Comparison of ENCODE assay signal across 17 cellular contexts in the genomic region with DNA sequence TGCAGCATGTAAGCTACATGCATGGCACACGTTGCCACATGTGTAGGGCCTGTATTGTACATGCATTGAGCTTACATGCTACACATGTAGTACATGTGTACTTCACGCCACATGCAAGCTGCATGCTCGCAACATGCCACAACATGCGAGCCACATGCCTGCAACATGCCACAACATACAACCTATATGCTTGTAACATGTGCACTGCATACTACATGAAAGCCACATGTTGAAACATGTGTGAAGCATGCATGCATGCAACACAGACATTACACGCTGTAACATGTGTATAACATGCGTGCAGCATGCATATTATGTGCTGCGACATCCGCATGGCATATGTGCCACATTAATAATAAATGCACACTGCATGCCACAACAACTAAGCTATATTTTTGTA. TPM values are rescaled to one million over a fixed set of nuclear protein-coding genes. Genes with fewer than 3 reads are reported as not detected.
DNase-seq lines count a peak whose midpoint lies in the region; ATAC-seq and TF ChIP-seq lines count a peak whose summit lies in the region.
"Had no signal": no experiment of that assay in that cellular context is flagged by ENCODE, and none has a peak within 500 bp of the region (broad histone marks: within the 10 kb centered on the region; RNA-seq: fewer than 3 reads in every experiment).

No MANE protein-coding gene starts in this region.

- H2AK5ac ChIP-seq in neuronal stem cell (ENCODE audit: low read depth, low read length) = no peak overlapping the region

- H3K4me1 Mint-ChIP-seq in WTC11 = peaks cover 34% of the 10 kb centered on the region
- H3K4me1 Mint-ChIP-seq in endodermal cell = peaks cover 36% of the 10 kb centered on the region
- H3K4me1 Mint-ChIP-seq: CD4-positive, alpha-beta memory T cell had no signal

- H3K9me3 Mint-ChIP-seq in WTC11 (peaks cover 23% of the 10 kb centered on the region), endodermal cell (peaks cover 7% of the 10 kb centered on the region)

- H3K27ac Mint-ChIP-seq in WTC11 = no peak overlapping the region
- H3K27ac Mint-ChIP-seq in endodermal cell = no peak overlapping the region
- H3K27ac Mint-ChIP-seq: CD4-positive, alpha-beta memory T cell; HFFc6 had no signal

- H3K36me3 ChIP-seq in endodermal cell (ENCODE audit: control insufficient read depth, insufficient read depth, low read length) = no peaks in the 10 kb centered on the region
- peaks cover 0 to 6% of the 10 kb centered on the region in 2 donors for H3K36me3 ChIP-seq in neuronal stem cell (replicated peaks in 1 of 2; ENCODE audit: control insufficient read depth in 2 of 2, insufficient read depth in 2 of 2, low read length in 2 of 2)
- H3K36me3 ChIP-seq: HAP-1 had no signal

- POLR2A ChIA-PET in WTC11 (lab: Charles Lee) = no interaction called here

- H3K9me3 ChIP-seq in endodermal cell (ENCODE audit: control insufficient read depth, low read length) (peaks cover 30% of the 10 kb centered on the region), neuronal stem cell (replicated peaks in 1 of 2; ENCODE audit: control insufficient read depth in 2 of 2, insufficient read depth in 1 of 2, low read depth in 1 of 2, low read length in 2 of 2) (peaks cover 11 to 30% of the 10 kb centered on the region in 2 donors)

- no peak overlapping the region for H3K9ac ChIP-seq in endodermal cell (ENCODE audit: extremely low read depth, low read length, poor library complexity, severe bottlenecking)
- H3K9ac ChIP-seq in neuronal stem cell (ENCODE audit: low read depth, low read length, poor library complexity) = no peak overlapping the region

- H2BK5ac ChIP-seq in neuronal stem cell (ENCODE audit: low read length) = no peak overlapping the region

- WGBS in endodermal cell (ENCODE audit: insufficient coverage in 1 of 2, insufficient read length in 1 of 2), 2 experiments = 91 to 96% methylated on average over 8 of the region's 8 CpGs
- WGBS in neuronal stem cell (ENCODE audit: extremely low coverage in 2 of 2, insufficient read length in 2 of 2, insufficient replicate concordance in 1 of 2), 2 donors = no CpG with 5 or more reads among the region's 8 CpGs

- H3K27me3 Mint-ChIP-seq in WTC11 (ENCODE audit: low read depth) (no peaks in the 10 kb centered on the region), endodermal cell (ENCODE audit: insufficient read depth) (peaks cover 1% of the 10 kb centered on the region)

- no peak for TF ChIP-seq CTCF in WTC11 (IDR thresholded peaks at IDR 0.05)
- TF ChIP-seq CTCF in endodermal cell (conservative IDR thresholded peaks at IDR 0.05) = no peak

- H2BK15ac ChIP-seq in neuronal stem cell (ENCODE audit: low read length) = no peak overlapping the region

- ATAC-seq in WTC11 = no peak
- ATAC-seq in HG02981 (IDR thresholded peaks at IDR 0.05; ENCODE audit: unreplicated experiment) = no peak
- ATAC-seq in left cardiac atrium = no peak

- H4K91ac ChIP-seq in neuronal stem cell (ENCODE audit: low read depth, low read length, poor library complexity) = no peak overlapping the region

- H3K79me1 ChIP-seq in neuronal stem cell (ENCODE audit: low read depth, low read length) = no peaks in the 10 kb centered on the region

- H3K4me1 ChIP-seq in endodermal cell (ENCODE audit: control insufficient read depth, insufficient read depth, low read length) (peaks cover 2% of the 10 kb centered on the region), neuronal stem cell (ENCODE audit: control insufficient read depth in 2 of 2, insufficient read depth in 1 of 2, low read depth in 1 of 2, low read length in 2 of 2) (peaks cover 0 to 11% of the 10 kb centered on the region in 2 donors)

- H3K4ac ChIP-seq in neuronal stem cell (ENCODE audit: low read length) = no peak overlapping the region

- peak overlapping the region; percentile 9 for H3K23ac ChIP-seq in neuronal stem cell (ENCODE audit: low read depth, low read length, poor library complexity)

- H3K14ac ChIP-seq in neuronal stem cell (ENCODE audit: low read length) = no peak overlapping the region

- no peak for DNase-seq in WTC11 (ENCODE audit: low spot score)
- DNase-seq in endodermal cell = no peak
- no peak for DNase-seq in neuronal stem cell (ENCODE audit: low spot score)
- DNase-seq in NCI-H510A treated with DMSO at 0.1 percent for 48 hours (lab: John Stamatoyannopoulos, UW) = no peak
- DNase-seq in left cardiac atrium = no peak
- DNase-seq: C1 segment of cervical spinal cord; Calu3; CD4-positive, alpha-beta memory T cell; COR-L47; DMS53; DMS79 treated with DMSO at 0.1 percent for 48 hours; GF-D8; GOT3; HFFc6 had no signal

- no peak overlapping the region for H2AFZ ChIP-seq in neuronal stem cell (ENCODE audit: low read length)

- peak overlapping the region; percentile 12 for H3K4me3 ChIP-seq in endodermal cell (ENCODE audit: low read length)
- no peak overlapping the region for H3K4me3 ChIP-seq in neuronal stem cell (ENCODE audit: low read length in 2 of 2)
- H3K4me3 ChIP-seq: HAP-1 had no signal

- CTCF ChIA-PET in WTC11 (lab: Charles Lee) = no interaction called here

- no peak overlapping the region for H3K4me2 ChIP-seq in neuronal stem cell (ENCODE audit: insufficient read depth, low read length, poor library complexity, severe bottlenecking)

- no peak overlapping the region for H2BK12ac ChIP-seq in neuronal stem cell (ENCODE audit: low read length)

- no peak overlapping the region for H2BK120ac ChIP-seq in neuronal stem cell (ENCODE audit: low read depth, low read length)

- no peak overlapping the region for H3K4me3 Mint-ChIP-seq in WTC11
- H3K4me3 Mint-ChIP-seq in endodermal cell = no peak overlapping the region
- H3K4me3 Mint-ChIP-seq: CD4-positive, alpha-beta memory T cell; HFFc6 had no signal

- H4K8ac ChIP-seq in neuronal stem cell (ENCODE audit: low read depth, low read length) = peak overlapping the region; percentile 86

- H3K27ac ChIP-seq in endodermal cell (ENCODE audit: low read depth, low read length) (no peak overlapping the region), neuronal stem cell (replicated peaks; ENCODE audit: low read length) (no peak overlapping the region)

- no peak overlapping the region for H3K18ac ChIP-seq in neuronal stem cell (ENCODE audit: low read length)

- intact Hi-C loops in left cardiac atrium (cut with DNase I) = no loop called here

- H3K27me3 ChIP-seq in endodermal cell (ENCODE audit: control insufficient read depth, insufficient read depth, low read length, poor library complexity, severe bottlenecking) (no peaks in the 10 kb centered on the region), neuronal stem cell (ENCODE audit: control insufficient read depth in 3 of 3, insufficient read depth in 3 of 3, low read depth in 1 of 3, low read length in 3 of 3) (no peaks in the 10 kb centered on the region)

- H3K36me3 Mint-ChIP-seq in WTC11 = peaks cover 17% of the 10 kb centered on the region
- H3K36me3 Mint-ChIP-seq in endodermal cell (ENCODE audit: low read depth) = no peaks in the 10 kb centered on the region
- H3K36me3 Mint-ChIP-seq: CD4-positive, alpha-beta memory T cell had no signal

TF ChIP-seq in WTC11, 78 proteins besides CTCF, POLR2A, EP300 and RAD21 (continues in another document):
- TF ChIP-seq HMGXB4 (CRISPR knock-in tag; IDR thresholded peaks at IDR 0.05) = no peak
- TF ChIP-seq FOXP4 (CRISPR knock-in tag; IDR thresholded peaks at IDR 0.05) = 0 out of 2 replicates have a peak, but pooled peaks have one; percentile 19

RNA-seq across cellular contexts. Expression of gene TMTC1, which starts 9.1 kb away (rescaled TPM):
- total RNA-seq in WTC11 (2021) (13.9 to 17.3 TPM (median 13.9 TPM) in 3 replicates), endodermal cell (10 to 100 TPM; 31.6 to 71.0 TPM), left cardiac atrium (10 to 100 TPM; 49.0 to 49.5 TPM)
- 5.2 TPM for polyA plus RNA-seq in endodermal cell (2013, experiment 1 of 2)
- polyA plus RNA-seq in endodermal cell (2013, experiment 2 of 2) = 5.7 TPM
- polyA plus RNA-seq in neuronal stem cell (2013, experiment 1 of 2) = 4.6 TPM
- polyA plus RNA-seq in neuronal stem cell (2013, experiment 2 of 2) = 4.5 TPM
- total RNA-seq: CD4-positive, alpha-beta memory T cell; G401; HFFc6 had no signal
- polyA plus RNA-seq: CD4-positive, alpha-beta memory T cell had no signal
